ENCODE assay signal across 28 cellular contexts in the genomic region with DNA sequence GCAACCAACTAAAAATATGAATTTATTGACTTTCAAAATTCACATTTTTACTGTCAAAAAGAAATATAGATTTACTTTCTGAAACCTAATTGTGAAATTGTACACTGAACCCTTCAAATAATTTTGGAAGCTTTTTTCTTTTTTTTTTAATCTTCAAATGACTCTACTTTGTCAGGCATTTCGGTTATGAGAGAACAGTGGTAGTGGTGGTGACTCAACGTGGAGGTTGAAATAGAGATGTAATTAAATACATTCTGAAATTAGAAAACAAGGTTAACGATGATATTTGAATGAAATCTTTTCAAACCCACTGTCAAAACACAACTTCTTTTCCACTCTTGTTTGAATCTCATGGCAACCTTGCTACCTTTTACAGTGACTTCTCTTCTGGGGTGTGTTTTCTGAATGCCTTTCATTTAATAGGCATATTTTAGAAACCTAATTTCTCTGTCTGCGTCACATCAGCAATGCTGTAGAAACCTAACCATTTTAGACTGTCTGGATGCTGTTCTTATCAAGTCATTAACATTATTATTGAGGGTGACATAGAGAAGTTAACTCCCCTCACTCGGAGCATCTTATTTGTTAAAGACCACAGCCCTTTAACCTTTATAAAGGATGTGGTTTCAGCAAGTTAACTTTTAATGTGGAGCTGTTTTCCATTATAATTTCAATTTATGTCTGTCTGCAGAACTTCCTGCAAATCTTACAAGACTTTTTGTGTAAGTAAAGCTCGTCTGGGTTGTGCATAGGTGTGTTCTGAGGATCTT.
"Had no signal": no experiment of that assay in that cellular context is flagged by ENCODE, and none has a peak within 500 bp of the region (broad histone marks: within the 10 kb centered on the region; RNA-seq: fewer than 3 reads in every experiment).

No MANE protein-coding gene starts in this region.

- H3K9me3 Mint-ChIP-seq: brain, nephron had no signal

- H3K4me3 ChIP-seq: adrenal gland, cardiac muscle cell, coronary artery, dorsolateral prefrontal cortex, ovary, prostate gland, spleen, testis, transverse colon, vagina had no signal

- H3K4me1 Mint-ChIP-seq: memory B cell had no signal

- H3K36me3 ChIP-seq: adrenal gland, cardiac muscle cell, ovary, prostate gland, spleen, transverse colon, vagina had no signal

- H3K27me3 Mint-ChIP-seq: activated naive CD8-positive, alpha-beta T cell; memory B cell had no signal

- H3K27ac ChIP-seq: adrenal gland, cardiac muscle cell, coronary artery, dorsolateral prefrontal cortex, ovary, prostate gland, spleen, testis, vagina, VCaP had no signal

- H3K27ac Mint-ChIP-seq: activated naive CD8-positive, alpha-beta T cell; activated T-cell treated with anti-CD3 and anti-CD28 coated beads, Interleukin-2, amount 50 U/mL, for 72 hours; brain; memory B cell; nephron; T-helper 1 cell treated with Interleukin-12 subunit alpha and Interleukin-12 subunit beta and Interleukin-4 antibody, amounts not matched to agents 30 μg/mL and 1 μg/mL, for 36 hours had no signal

- H3K4me3 Mint-ChIP-seq: activated naive CD8-positive, alpha-beta T cell; activated T-cell treated with anti-CD3 and anti-CD28 coated beads, Interleukin-2, amount 50 U/mL, for 72 hours; brain; memory B cell; nephron; T-helper 1 cell treated with Interleukin-12 subunit alpha and Interleukin-12 subunit beta and Interleukin-4 antibody, amounts not matched to agents 30 μg/mL and 1 μg/mL, for 36 hours had no signal

- H3K4me1 ChIP-seq: adrenal gland, prostate gland, spleen, testis, vagina had no signal

- H3K36me3 Mint-ChIP-seq: activated naive CD8-positive, alpha-beta T cell; brain; memory B cell had no signal

- H3K27me3 ChIP-seq: adrenal gland, cardiac muscle cell, ovary, spleen, testis, transverse colon, vagina had no signal

- H3K9me3 ChIP-seq: adrenal gland, ovary, prostate gland, spleen, testis, transverse colon, vagina had no signal

- DNase-seq: activated CD4-positive, alpha-beta T cell treated with anti-CD3 and anti-CD28 coated beads for 4 hours; activated CD4-positive, alpha-beta T cell treated with anti-CD3 and anti-CD28 coated beads, Interleukin-2, amount 50 U/mL, for 4 hours; activated naive CD4-positive, alpha-beta T cell treated with Interleukin-2 at 50 U/mL for 16 hours; activated T-cell treated with anti-CD3 and anti-CD28 coated beads for 4 hours; activated T-cell treated with anti-CD3 and anti-CD28 coated beads, Interleukin-2, amount 50 U/mL, for 72 hours; adrenal gland; aorta; cerebellar nuclear complex; dorsolateral prefrontal cortex; effector memory CD4-positive, alpha-beta T cell; erythroblast; ovary; spleen; stimulated activated naive CD4-positive, alpha-beta T cell treated with Interleukin-2 at 50 U/mL for 16 hours; SW 1271; T-helper 9 cell; testis; transverse colon had no signal
